Comparison of ENCODE assay signal across 12 cellular contexts in genomic region chr3:156290917-156291268, GRCh38.
DNase-seq lines count a peak whose midpoint lies in the region; ATAC-seq and TF ChIP-seq lines count a peak whose summit lies in the region.
"Had no signal": no experiment of that assay in that cellular context is flagged by ENCODE, and none has a peak within 500 bp of the region (broad histone marks: within the 10 kb centered on the region; RNA-seq: fewer than 3 reads in every experiment).

No MANE protein-coding gene starts in this region.

- no peak for TF ChIP-seq CTCF in mesothelial cell of epicardium (IDR thresholded peaks at IDR 0.05; ENCODE audit: unreplicated experiment)
- TF ChIP-seq CTCF in thoracic aorta (IDR thresholded peaks at IDR 0.05) = no peak
- no peak for TF ChIP-seq CTCF in GM13976 (IDR thresholded peaks at IDR 0.05; ENCODE audit: borderline replicate concordance, control extremely low read depth, extremely low read depth, insufficient read depth, missing control alignments)

- peak overlapping the region; percentile 72 for H3K4me3 ChIP-seq in thoracic aorta

- no peaks in the 10 kb centered on the region for H3K36me3 ChIP-seq in thoracic aorta

- H3K27me3 Mint-ChIP-seq in mesothelial cell of epicardium (ENCODE audit: low read depth) = peaks cover 88% of the 10 kb centered on the region

- no peaks in the 10 kb centered on the region for H3K9me3 ChIP-seq in thoracic aorta

- H3K4me1 Mint-ChIP-seq in mesothelial cell of epicardium = peaks cover 13% of the 10 kb centered on the region

- H3K9me3 Mint-ChIP-seq in mesothelial cell of epicardium = no peaks in the 10 kb centered on the region

- ATAC-seq in thoracic aorta (ENCODE audit: insufficient number of reproducible peaks, low FRiP score, low read depth) = no peak

- in situ Hi-C loops in GM13976 (cut with MboI; ENCODE audit: low sequenced_read_pairs, unreplicated experiment) = no loop called here

- H3K36me3 Mint-ChIP-seq in mesothelial cell of epicardium = no peaks in the 10 kb centered on the region

- no peaks in the 10 kb centered on the region for H3K27me3 ChIP-seq in thoracic aorta (replicated peaks; ENCODE audit: insufficient read depth)

- H3K27ac ChIP-seq in thoracic aorta = no peak overlapping the region

- DNase-seq in NCI-H748 (lab: John Stamatoyannopoulos, UW; ENCODE audit: unreplicated experiment) (peak; percentile 42), NCI-H748 treated with DMSO at 0.1 percent for 48 hours (lab: John Stamatoyannopoulos, UW) (no peak), cerebellar cortex (ENCODE audit: low spot score) (peak; percentile 73), mesothelial cell of epicardium (ENCODE audit: low spot score in 2 of 2, unreplicated experiment in 2 of 2) (no peak), thoracic aorta (ENCODE audit: low spot score) (no peak), GM13976 (ENCODE audit: low spot score) (no peak), HuH-7.5 (ENCODE audit: low spot score) (no peak)
- DNase-seq in activated CD4-positive, alpha-beta T cell treated with anti-CD3 and anti-CD28 coated beads, Interleukin-2, amount 50 U/mL, for 48 hours = no peak
- DNase-seq: AML-193; cerebellar nuclear complex; NCI-H1092 treated with DMSO at 0.1 percent for 48 hours; stimulated activated CD4-positive, alpha-beta T cell treated with anti-CD3 and anti-CD28 coated beads, Interleukin-1b, Interleukin-23, amount 100 ng/mL, for 48 hours had no signal

- H3K4me3 Mint-ChIP-seq in mesothelial cell of epicardium = peak overlapping the region; percentile 54

- H3K27ac Mint-ChIP-seq in mesothelial cell of epicardium = no peak overlapping the region

- peaks cover 0 to 26% of the 10 kb centered on the region in 2 donors for H3K4me1 ChIP-seq in thoracic aorta (ENCODE audit: control insufficient read depth in 1 of 2, low read depth in 2 of 2)

Comparison
In these comparisons a context has a peak if more than half of its experiments do, and no peak if none do; other contexts are left out.
1. DNase-seq: peak in NCI-H748 (single experiment) and cerebellar cortex (single experiment); none in NCI-H748 treated with DMSO at 0.1 percent for 48 hours (single experiment), mesothelial cell of epicardium (0 of 2), thoracic aorta (single experiment), GM13976 (single experiment), HuH-7.5 (single experiment) and activated CD4-positive, alpha-beta T cell treated with anti-CD3 and anti-CD28 coated beads, Interleukin-2, amount 50 U/mL, for 48 hours (0 of 2).